Comparison of ENCODE assay signal across 14 cellular contexts in genomic region chr1:51624851-51625250, GRCh38. TPM values are rescaled to one million over a fixed set of nuclear protein-coding genes. Genes with fewer than 3 reads are reported as not detected.
DNase-seq lines count a peak whose midpoint lies in the region; ATAC-seq, FAIRE-seq and TF ChIP-seq lines count a peak whose summit lies in the region.
"Had no signal": no experiment of that assay in that cellular context is flagged by ENCODE, and none has a peak within 500 bp of the region (broad histone marks: within the 10 kb centered on the region; RNA-seq: fewer than 3 reads in every experiment).

No MANE protein-coding gene starts in this region.

- H3K4me3 ChIP-seq in ACC112 (ENCODE audit: low read depth, low read length) (no peak overlapping the region), K562 (no peak overlapping the region), neutrophil (ENCODE audit: low read depth in 1 of 2, low read length in 1 of 2) (no peak overlapping the region)

- H4K20me1 ChIP-seq in K562 (replicated peaks; ENCODE audit: control insufficient read depth, insufficient read depth, low read length), result no peaks in the 10 kb centered on the region

- H3K79me2 ChIP-seq in ACC112 (ENCODE audit: control insufficient read depth, insufficient read depth, low read length, unreplicated experiment) (peaks cover 62% of the 10 kb centered on the region), K562 (ENCODE audit: control insufficient read depth, insufficient read depth, low read length) (peaks cover 93% of the 10 kb centered on the region)

- peaks cover 19% of the 10 kb centered on the region for H3K4me1 ChIP-seq in ACC112 (ENCODE audit: control insufficient read depth, insufficient read depth, low read length, unreplicated experiment)
- H3K4me1 ChIP-seq in K562 (replicated peaks in 1 of 2; ENCODE audit: control insufficient read depth in 2 of 2, insufficient read depth in 2 of 2, low read length in 2 of 2), result peaks cover 21 to 45% of the 10 kb centered on the region in 2 experiments
- H3K4me1 ChIP-seq in neutrophil (ENCODE audit: control insufficient read depth in 1 of 2, insufficient read depth in 1 of 2, low read depth in 1 of 2, low read length in 1 of 2), result peaks cover 34 to 38% of the 10 kb centered on the region in 2 experiments

- peak overlapping the region; percentile 23; the same call in 1 of the 2 replicates for H3K27ac ChIP-seq in ACC112 (ENCODE audit: low read depth, low read length)
- peak overlapping the region; percentile 51; the same call in 1 of the 3 replicates for H3K27ac ChIP-seq in K562 (ENCODE audit: extremely low read depth, low read depth, low read length)
- peak overlapping the region; percentile 60 for H3K27ac ChIP-seq in neutrophil

- DNase-seq in H54 (ENCODE audit: insufficient read length, low spot score) (no peak), K562 (ENCODE audit: extremely low read depth in 1 of 4, low spot score in 3 of 4) (no peak), NCI-H2196 treated with DMSO at 0.1 percent for 48 hours (lab: John Stamatoyannopoulos, UW; ENCODE audit: unreplicated experiment) (no peak)
- DNase-seq in activated CD4-positive, alpha-beta T cell treated with anti-CD3 and anti-CD28 coated beads for 1 hour, result no peak
- DNase-seq: activated CD4-positive, alpha-beta T cell treated with anti-CD3 and anti-CD28 coated beads, Interleukin-2, amount 50 U/mL, for 1 hour; activated T-cell treated with anti-CD3 and anti-CD28 coated beads, Interleukin-2, amount 50 U/mL, for 72 hours; effector CD4-positive, alpha-beta T cell; MV-4-11; NCI-H2171; stimulated activated CD4-positive, alpha-beta T cell treated with anti-CD3 and anti-CD28 coated beads, Interleukin-12 subunit alpha, Interleukin-12 subunit beta, amount 100 ng/mL, for 4 hours had no signal

- no peaks in the 10 kb centered on the region for H3K27me3 ChIP-seq in ACC112 (ENCODE audit: insufficient read depth, low read length)
- H3K27me3 ChIP-seq in K562 (ENCODE audit: control insufficient read depth in 2 of 2, insufficient read depth in 2 of 2, low read length in 2 of 2), result no peaks in the 10 kb centered on the region
- H3K27me3 ChIP-seq in neutrophil, result no peaks in the 10 kb centered on the region

- CTCF ChIA-PET in K562 (lab: Yijun Ruan, JAX; ENCODE audit: low intra/inter-chr PET ratio), result no interaction called here

- in situ Hi-C loops in K562 (cut with MboI), result loop anchor here (5.0 kb wide), 1 partner anchor 147 kb away; no protein-coding TSS in a partner anchor

- TF ChIP-seq CTCF in K562 (IDR thresholded peaks at IDR 0.05 in 2 of 3, conservative IDR thresholded peaks at IDR 0.05 in 1 of 3; ENCODE audit: insufficient read depth in 2 of 3, low read depth in 1 of 3, low read length in 3 of 3) (no peak), neutrophil (IDR thresholded peaks at IDR 0.05) (no peak)

- H3K9ac ChIP-seq in K562 (ENCODE audit: insufficient read depth in 1 of 2, low read depth in 2 of 2, low read length in 2 of 2), result no peak overlapping the region

- intact Hi-C loops in K562 (cut with micrococcal nuclease), result loop anchor here (5.0 kb wide), 2 partner anchors 127 to 252 kb away; partner anchors contain the start of gene NRDC

- H3K9me3 ChIP-seq in K562 (replicated peaks; ENCODE audit: control insufficient read depth, insufficient read depth, low read depth, low read length) (no peaks in the 10 kb centered on the region), neutrophil (no peaks in the 10 kb centered on the region)

- FAIRE-seq in H54 (lab: Jason Lieb, UNC), result peak; percentile 48
- no peak for FAIRE-seq in K562 (lab: Jason Lieb, UNC)

- H3K36me3 ChIP-seq in ACC112 (ENCODE audit: insufficient read depth, low read length), result no peaks in the 10 kb centered on the region
- no peaks in the 10 kb centered on the region for H3K36me3 ChIP-seq in K562 (ENCODE audit: control insufficient read depth, insufficient read depth, low read length)
- no peaks in the 10 kb centered on the region for H3K36me3 ChIP-seq in neutrophil

- TF ChIP-seq RAD21 in K562 (CRISPR knock-in tag; conservative IDR thresholded peaks at IDR 0.05 in 1 of 2, IDR thresholded peaks at IDR 0.05 in 1 of 2), result no peak

- H3K9me1 ChIP-seq in K562 (ENCODE audit: control insufficient read depth, insufficient read depth, low read length), result peaks cover 3% of the 10 kb centered on the region

- no peak overlapping the region for H3K4me2 ChIP-seq in K562 (ENCODE audit: insufficient read depth, low read length)

- no peak overlapping the region for H2AFZ ChIP-seq in ACC112 (ENCODE audit: low read length, unreplicated experiment)
- no peak overlapping the region for H2AFZ ChIP-seq in K562 (ENCODE audit: low read depth, low read length)

- WGBS in K562 (ENCODE audit: insufficient coverage, low coverage, missing lambda C conversion rate), result 17% methylated on average over 1 of the region's 1 CpG

- POLR2A ChIA-PET in K562 (lab: Yijun Ruan, JAX), result interaction anchor here (0.7 to 1.2 kb wide), 3 partner anchors 15 to 30 kb away, joined by 3 read pairs; no protein-coding TSS in a partner anchor

- TF ChIP-seq EP300 in K562 (IDR thresholded peaks at IDR 0.05; ENCODE audit: low read length), result no peak

- ATAC-seq in K562 (no peak), GM18873 (IDR thresholded peaks at IDR 0.05; ENCODE audit: low FRiP score, unreplicated experiment) (no peak), GM19395 (IDR thresholded peaks at IDR 0.05; ENCODE audit: unreplicated experiment) (no peak)
- ATAC-seq: activated T-cell treated with anti-CD3 and anti-CD28 coated beads, Interleukin-2, amount 50 U/mL, for 72 hours had no signal

- BruUV-seq in K562 (replicated peaks; lab: Mats Ljungman, UMichigan), result no TSS peak

- TF ChIP-seq POLR2A in H54 (IDR thresholded peaks at IDR 0.05; ENCODE audit: low read depth, low read length) (no peak), K562 (conservative IDR thresholded peaks at IDR 0.05) (no peak)

TF ChIP-seq in K562, 482 proteins besides CTCF, POLR2A, EP300 and RAD21 (continues in another document):
- TF ChIP-seq ARID1B (IDR thresholded peaks at IDR 0.05) (no peak), NFE2L1 (tag; IDR thresholded peaks at IDR 0.05; ENCODE audit: borderline replicate concordance, low read depth) (peak; percentile 19; the same call in 1 of the 2 replicates), MAFK (IDR thresholded peaks at IDR 0.05; ENCODE audit: low read length) (peak; percentile 41; the same call in 1 of the 2 replicates), SRSF9 (IDR thresholded peaks at IDR 0.05; ENCODE audit: borderline replicate concordance, low read depth, low read length) (no peak), MAFF (IDR thresholded peaks at IDR 0.05; ENCODE audit: low read length) (peak; percentile 32; the same call in 1 of the 2 replicates), ZNF316 (IDR thresholded peaks at IDR 0.05) (peak; percentile 71), MAFG (tag; conservative IDR thresholded peaks at IDR 0.05) (peak; percentile 81), ZSCAN29 (IDR thresholded peaks at IDR 0.05) (0 out of 2 replicates have a peak, but pooled peaks have one; percentile 25), DPF2 (IDR thresholded peaks at IDR 0.05) (0 out of 2 replicates have a peak, but pooled peaks have one; percentile 39)
- TF ChIP-seq, protein P1, sequence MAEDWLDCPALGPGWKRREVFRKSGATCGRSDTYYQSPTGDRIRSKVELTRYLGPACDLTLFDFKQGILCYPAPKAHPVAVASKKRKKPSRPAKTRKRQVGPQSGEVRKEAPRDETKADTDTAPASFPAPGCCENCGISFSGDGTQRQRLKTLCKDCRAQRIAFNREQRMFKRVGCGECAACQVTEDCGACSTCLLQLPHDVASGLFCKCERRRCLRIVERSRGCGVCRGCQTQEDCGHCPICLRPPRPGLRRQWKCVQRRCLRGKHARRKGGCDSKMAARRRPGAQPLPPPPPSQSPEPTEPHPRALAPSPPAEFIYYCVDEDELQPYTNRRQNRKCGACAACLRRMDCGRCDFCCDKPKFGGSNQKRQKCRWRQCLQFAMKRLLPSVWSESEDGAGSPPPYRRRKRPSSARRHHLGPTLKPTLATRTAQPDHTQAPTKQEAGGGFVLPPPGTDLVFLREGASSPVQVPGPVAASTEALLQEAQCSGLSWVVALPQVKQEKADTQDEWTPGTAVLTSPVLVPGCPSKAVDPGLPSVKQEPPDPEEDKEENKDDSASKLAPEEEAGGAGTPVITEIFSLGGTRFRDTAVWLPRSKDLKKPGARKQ (CRISPR knock-in tag; IDR thresholded peaks at IDR 0.05), result peak; percentile 19; the same call in 1 of the 2 replicates

RNA-seq across cellular contexts. Expression of gene OSBPL9, which starts 8.0 kb away (rescaled TPM):
- 130 and 303 TPM in 2 replicates for total RNA-seq in K562 (2011; cell fraction: chromatin; rRNA removed; ENCODE audit: low replicate concordance)
- total RNA-seq in K562 (2011; cell fraction: nucleolus; rRNA removed), result 63.4 and 95.5 TPM in 2 replicates
- total RNA-seq in K562 (2011; cell fraction: nucleoplasm; rRNA removed), result 155 and 245 TPM in 2 replicates
- total RNA-seq in K562 (2014; rRNA removed) (170 and 185 TPM in 2 replicates), K562 (2014; rRNA removed; fragmentation: Illumina TruSeq; extraction: Trizol) (210 and 239 TPM in 2 replicates), K562 (2015; rRNA removed; fragmentation: Illumina TruSeq; extraction: Trizol) (209 and 211 TPM in 2 replicates), K562 (2021) (131 and 136 TPM in 2 replicates)
- polyA plus RNA-seq in K562 (2011; rRNA removed) (194 and 219 TPM in 2 replicates), K562 (2014; fragmentation: Illumina TruSeq; extraction: Trizol) (209 and 217 TPM in 2 replicates), K562 (2014; fragmentation: Nextera tagmentation; extraction: Ambion mirVana) (10 to 100 TPM; 43.9 to 66.2 TPM), K562 (2014; rRNA removed) (140 and 148 TPM in 2 replicates)
- 158 and 177 TPM in 2 replicates for polyA plus RNA-seq in K562 (2011; cell fraction: cytosol; rRNA removed)
- 148 and 218 TPM in 2 replicates for polyA plus RNA-seq in K562 (2011; cell fraction: nucleus; rRNA removed)
- polyA plus RNA-seq in K562 (2012), result 109 and 119 TPM in 2 replicates
- 239 and 277 TPM in 2 replicates for polyA minus RNA-seq in K562 (2011; rRNA and poly(A)+ RNA removed)
- 116 and 142 TPM in 2 replicates for polyA minus RNA-seq in K562 (2011; cell fraction: cytosol; rRNA and poly(A)+ RNA removed)
- polyA minus RNA-seq in K562 (2011; cell fraction: nucleus; rRNA and poly(A)+ RNA removed), result 109 and 204 TPM in 2 replicates
